In genomic region chr12:70186436-70186835, GRCh38 we compare ENCODE assay signal across 25 cellular contexts.
"Had no signal": no experiment of that assay in that cellular context is flagged by ENCODE, and none has a peak within 500 bp of the region (broad histone marks: within the 10 kb centered on the region; RNA-seq: fewer than 3 reads in every experiment).

No MANE protein-coding gene starts in this region.

- H3K4me3 Mint-ChIP-seq: mesothelial cell of epicardium; naive B cell; natural killer cell; nephron progenitor cell; stimulated activated naive B cell treated with anti-CD40 and anti-IgM and Interleukin-4, amounts not matched to agents 10 μg/mL and 1 μg/mL and 100 μg/mL, for 72 hours had no signal

- H3K27me3 ChIP-seq: ovary, stomach, testis, thyroid gland, transverse colon, upper lobe of left lung, vagina had no signal

- H3K9me3 ChIP-seq: ovary, stomach, testis, thyroid gland, transverse colon, upper lobe of left lung, vagina had no signal

- ATAC-seq: natural killer cell; right cardiac atrium; sciatic nerve; stimulated activated naive B cell treated with anti-CD40 and anti-IgM and Interleukin-4, amounts not matched to agents 10 μg/mL and 1 μg/mL and 100 μg/mL, for 72 hours; stimulated activated naive CD8-positive, alpha-beta T cell treated with anti-CD3 and anti-CD28 coated beads, Interleukin-15, Interleukin-2, amounts not matched to agents 100 U/mL and 50 U/mL, for 24 hours had no signal

- H3K9me3 Mint-ChIP-seq: natural killer cell; stimulated activated naive B cell treated with anti-CD40 and anti-IgM and Interleukin-4, amounts not matched to agents 10 μg/mL and 1 μg/mL and 100 μg/mL, for 72 hours had no signal

- H3K4me1 Mint-ChIP-seq: naive B cell; natural killer cell; nephron progenitor cell; stimulated activated naive B cell treated with anti-CD40 and anti-IgM and Interleukin-4, amounts not matched to agents 10 μg/mL and 1 μg/mL and 100 μg/mL, for 72 hours had no signal

- H3K4me3 ChIP-seq: left ventricle myocardium inferior, lung, ovary, skin epidermis, stomach, testis, thyroid gland, transverse colon, upper lobe of left lung, vagina had no signal

- H3K27ac ChIP-seq: left ventricle myocardium inferior, ovary, skin epidermis, stomach, testis, thyroid gland, transverse colon, upper lobe of left lung, vagina had no signal

- H3K36me3 ChIP-seq: left ventricle myocardium inferior, ovary, stomach, thyroid gland, transverse colon, upper lobe of left lung, vagina had no signal

- H3K27me3 Mint-ChIP-seq: progenitor cell of endocrine pancreas had no signal

- H3K36me3 Mint-ChIP-seq: naive B cell; natural killer cell; stimulated activated naive B cell treated with anti-CD40 and anti-IgM and Interleukin-4, amounts not matched to agents 10 μg/mL and 1 μg/mL and 100 μg/mL, for 72 hours had no signal

- H3K4me1 ChIP-seq: left ventricle myocardium inferior, stomach, testis, thyroid gland, transverse colon, upper lobe of left lung, vagina had no signal

- H3K27ac Mint-ChIP-seq: mesothelial cell of epicardium; naive B cell; natural killer cell; nephron progenitor cell; progenitor cell of endocrine pancreas; stimulated activated naive B cell treated with anti-CD40 and anti-IgM and Interleukin-4, amounts not matched to agents 10 μg/mL and 1 μg/mL and 100 μg/mL, for 72 hours had no signal

- DNase-seq: islet precursor cell; left ventricle myocardium inferior; mesendoderm; naive B cell; natural killer cell; nephron progenitor cell; ovary; right cardiac atrium; stimulated activated CD4-positive, alpha-beta T cell treated with anti-CD3 and anti-CD28 coated beads, Interleukin-12 subunit alpha, Interleukin-12 subunit beta, amount 100 ng/mL, for 4 hours; stimulated activated CD4-positive, alpha-beta T cell treated with anti-CD3 and anti-CD28 coated beads, Interleukin-15, amount 100 ng/mL, for 24 hours; stimulated activated CD4-positive, alpha-beta T cell treated with anti-CD3 and anti-CD28 coated beads, Interleukin-2, amount 100 ng/mL, for 24 hours; stimulated activated CD4-positive, alpha-beta T cell treated with anti-CD3 and anti-CD28 coated beads, Interleukin-4, amount 100 ng/mL, for 1 hour; stimulated activated naive B cell treated with anti-CD40 and anti-IgM and Interleukin-4, amounts not matched to agents 10 μg/mL and 1 μg/mL and 100 μg/mL, for 72 hours; stimulated activated naive CD8-positive, alpha-beta T cell treated with anti-CD3 and anti-CD28 coated beads, Interleukin-15, Interleukin-2, amounts not matched to agents 100 U/mL and 50 U/mL, for 24 hours; stomach; testis; thyroid gland; transverse colon had no signal
